ENCODE assay signal across 12 cellular contexts in genomic region chr2:197869501-197870111, GRCh38.
DNase-seq lines count a peak whose midpoint lies in the region; ATAC-seq and TF ChIP-seq lines count a peak whose summit lies in the region.
"Had no signal": no experiment of that assay in that cellular context is flagged by ENCODE, and none has a peak within 500 bp of the region (broad histone marks: within the 10 kb centered on the region; RNA-seq: fewer than 3 reads in every experiment).

No MANE protein-coding gene starts in this region.

- no peak overlapping the region for H3K4me3 ChIP-seq in AG09309 (ENCODE audit: control insufficient read depth, low read depth, low read length)

- peak overlapping the region; percentile 64 for H3K4me3 Mint-ChIP-seq in activated CD8-positive, alpha-beta T cell treated with anti-CD3 and anti-CD28 coated beads for 36 hours
- H3K4me3 Mint-ChIP-seq: CD14-positive monocyte had no signal

- peak overlapping the region; percentile 50 for H3K27ac ChIP-seq in KOPT-K1 (ENCODE audit: low read depth, low read length, poor library complexity, severe bottlenecking)

- no peaks in the 10 kb centered on the region for H3K36me3 ChIP-seq in KOPT-K1 (ENCODE audit: insufficient read depth, low read length)

- POLR2A ChIA-PET in activated CD8-positive, alpha-beta T cell treated with anti-CD3 and anti-CD28 coated beads for 36 hours (lab: Charles Lee): interaction anchor here (0.9 kb wide), 1 partner anchor 81 kb away, joined by 3 read pairs; no protein-coding TSS in a partner anchor

- H3K36me3 Mint-ChIP-seq in activated CD8-positive, alpha-beta T cell treated with anti-CD3 and anti-CD28 coated beads for 36 hours (ENCODE audit: low read depth): no peaks in the 10 kb centered on the region
- H3K36me3 Mint-ChIP-seq: CD14-positive monocyte had no signal

- peak; percentile 11 for DNase-seq in AG09309 (ENCODE audit: low read depth)
- DNase-seq in activated CD8-positive, alpha-beta T cell treated with anti-CD3 and anti-CD28 coated beads for 36 hours: peak; percentile 13
- no peak for DNase-seq in left cardiac atrium
- DNase-seq in C1 segment of cervical spinal cord (lab: John Stamatoyannopoulos, UW): no peak
- DNase-seq: NCI-H1436, occipital lobe had no signal

- CTCF ChIA-PET in activated CD8-positive, alpha-beta T cell treated with anti-CD3 and anti-CD28 coated beads for 36 hours (lab: Charles Lee): interaction anchor here (0.9 to 1.7 kb wide), 5 partner anchors 9 to 427 kb away, joined by 3 to 5 read pairs (median 3); no protein-coding TSS in a partner anchor

- H3K27ac Mint-ChIP-seq in activated CD8-positive, alpha-beta T cell treated with anti-CD3 and anti-CD28 coated beads for 36 hours: peak overlapping the region; percentile 91

- H3K27me3 Mint-ChIP-seq in activated CD8-positive, alpha-beta T cell treated with anti-CD3 and anti-CD28 coated beads for 36 hours: no peaks in the 10 kb centered on the region

- no peaks in the 10 kb centered on the region for H3K9me3 Mint-ChIP-seq in activated CD8-positive, alpha-beta T cell treated with anti-CD3 and anti-CD28 coated beads for 36 hours
- H3K9me3 Mint-ChIP-seq: CD14-positive monocyte had no signal

- H3K4me1 Mint-ChIP-seq in activated CD8-positive, alpha-beta T cell treated with anti-CD3 and anti-CD28 coated beads for 36 hours (ENCODE audit: low read depth): peaks cover 38% of the 10 kb centered on the region

- intact Hi-C loops in activated CD8-positive, alpha-beta T cell treated with anti-CD3 and anti-CD28 coated beads for 36 hours (cut with micrococcal nuclease): no loop called here
- intact Hi-C loops in left cardiac atrium (cut with DNase I): no loop called here

- H3K9me3 ChIP-seq in KOPT-K1 (ENCODE audit: insufficient read depth, low read length, poor library complexity, severe bottlenecking): no peaks in the 10 kb centered on the region

- TF ChIP-seq CTCF in AG09309 (IDR thresholded peaks at IDR 0.05; ENCODE audit: control insufficient read depth, insufficient read depth, low read depth, low read length, missing control alignments): no peak
- no peak for TF ChIP-seq CTCF in activated CD8-positive, alpha-beta T cell treated with anti-CD3 and anti-CD28 coated beads for 36 hours (IDR thresholded peaks at IDR 0.05)

- peak; percentile 60 for ATAC-seq in activated CD8-positive, alpha-beta T cell treated with anti-CD3 and anti-CD28 coated beads for 36 hours
- ATAC-seq in left cardiac atrium (peak; percentile 41 to 42), HG02759 (IDR thresholded peaks at IDR 0.05; ENCODE audit: unreplicated experiment) (no peak), HG02884 (IDR thresholded peaks at IDR 0.05; ENCODE audit: unreplicated experiment) (no peak), HG02973 (IDR thresholded peaks at IDR 0.05; ENCODE audit: unreplicated experiment) (no peak)
- ATAC-seq: Panc1 had no signal

Comparison
In these comparisons a context has a peak if more than half of its experiments do, and no peak if none do; other contexts are left out.
1. DNase-seq: peak in AG09309 (single experiment) and activated CD8-positive, alpha-beta T cell treated with anti-CD3 and anti-CD28 coated beads for 36 hours (single experiment); none in left cardiac atrium (single experiment) and C1 segment of cervical spinal cord (0 of 14).
2. ATAC-seq: peak in activated CD8-positive, alpha-beta T cell treated with anti-CD3 and anti-CD28 coated beads for 36 hours (single experiment) and left cardiac atrium (2 of 2); none in HG02759 (single experiment), HG02884 (single experiment) and HG02973 (single experiment).